ENCODE assay signal across 13 cellular contexts in the genomic region with DNA sequence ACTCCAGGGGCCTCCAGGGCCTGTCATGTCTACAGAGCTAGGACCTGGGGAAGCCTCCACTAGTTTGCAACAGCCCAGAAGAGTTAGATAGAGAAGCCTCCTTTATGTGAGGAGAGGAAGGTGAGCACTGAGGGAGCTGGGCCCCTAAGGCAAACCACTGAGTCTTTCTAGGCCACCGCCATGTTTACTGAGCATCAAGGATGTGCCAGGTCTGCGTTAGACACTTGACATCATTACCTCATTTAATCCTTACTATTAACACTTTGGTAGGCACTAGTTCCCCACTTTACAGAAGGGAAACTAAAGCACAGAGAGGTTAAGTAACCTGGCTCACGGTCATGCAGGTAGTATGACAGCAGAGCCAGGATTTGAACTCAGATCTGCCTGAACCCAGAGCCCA.
DNase-seq lines count a peak whose midpoint lies in the region; ATAC-seq, FAIRE-seq and TF ChIP-seq lines count a peak whose summit lies in the region.
"Had no signal": no experiment of that assay in that cellular context is flagged by ENCODE, and none has a peak within 500 bp of the region (broad histone marks: within the 10 kb centered on the region; RNA-seq: fewer than 3 reads in every experiment).

No MANE protein-coding gene starts in this region.

- H3K4me3 ChIP-seq in WERI-Rb-1 (ENCODE audit: low read depth, low read length) = no peak overlapping the region
- no peak overlapping the region for H3K4me3 ChIP-seq in brain microvascular endothelial cell (ENCODE audit: low read depth, low read length)

- peaks cover 11% of the 10 kb centered on the region for H3K36me3 Mint-ChIP-seq in T-helper 2 cell treated with Interferon-gamma antibody and Interleukin-4, amounts not matched to agents 5 μg/mL and 100 μg/mL, for 36 hours (ENCODE audit: low read depth)

- TF ChIP-seq CTCF in WERI-Rb-1 (IDR thresholded peaks at IDR 0.05; ENCODE audit: low read depth, low read length) = no peak
- TF ChIP-seq CTCF in brain microvascular endothelial cell (IDR thresholded peaks at IDR 0.05; ENCODE audit: low read depth, low read length, missing control alignments) = no peak

- H3K27ac ChIP-seq in WERI-Rb-1 (0 out of 2 replicates have a peak overlapping the region, but pooled peaks have one; percentile 1), layer of hippocampus (ENCODE audit: low read depth, low read length) (peak overlapping the region; percentile 25), brain microvascular endothelial cell (no peak overlapping the region)

- peaks cover 43% of the 10 kb centered on the region for H3K4me1 Mint-ChIP-seq in T-helper 2 cell treated with Interferon-gamma antibody and Interleukin-4, amounts not matched to agents 5 μg/mL and 100 μg/mL, for 36 hours (ENCODE audit: low read depth)
- peaks cover 95% of the 10 kb centered on the region for H3K4me1 Mint-ChIP-seq in stimulated activated naive CD8-positive, alpha-beta T cell treated with anti-CD3 and anti-CD28 coated beads, Interleukin-15, amount 100 ng/mL, for 72 hours

- no peak for FAIRE-seq in HTR-8/SVneo (lab: Jason Lieb, UNC)

- no peaks in the 10 kb centered on the region for H3K9me3 ChIP-seq in WERI-Rb-1 (ENCODE audit: severe bottlenecking)

- H3K27me3 Mint-ChIP-seq in T-helper 2 cell treated with Interferon-gamma antibody and Interleukin-4, amounts not matched to agents 5 μg/mL and 100 μg/mL, for 36 hours (ENCODE audit: low read depth) = no peaks in the 10 kb centered on the region
- H3K27me3 Mint-ChIP-seq in stimulated activated naive CD8-positive, alpha-beta T cell treated with anti-CD3 and anti-CD28 coated beads, Interleukin-15, amount 100 ng/mL, for 72 hours = no peaks in the 10 kb centered on the region

- H3K9me3 Mint-ChIP-seq in T-helper 2 cell treated with Interferon-gamma antibody and Interleukin-4, amounts not matched to agents 5 μg/mL and 100 μg/mL, for 36 hours = no peaks in the 10 kb centered on the region
- no peaks in the 10 kb centered on the region for H3K9me3 Mint-ChIP-seq in stimulated activated naive CD8-positive, alpha-beta T cell treated with anti-CD3 and anti-CD28 coated beads, Interleukin-15, amount 100 ng/mL, for 72 hours

- H3K27ac Mint-ChIP-seq in T-helper 2 cell treated with Interferon-gamma antibody and Interleukin-4, amounts not matched to agents 5 μg/mL and 100 μg/mL, for 36 hours = peak overlapping the region; percentile 47
- peak overlapping the region in 1 of 2 donors; percentile 42 for H3K27ac Mint-ChIP-seq in stimulated activated naive CD8-positive, alpha-beta T cell treated with anti-CD3 and anti-CD28 coated beads, Interleukin-15, amount 100 ng/mL, for 72 hours

- in situ Hi-C loops in brain microvascular endothelial cell (cut with HindIII; ENCODE audit: low pct_ligation_motif_present, low sequenced_read_pairs) = no loop called here

- ATAC-seq in stimulated activated naive CD8-positive, alpha-beta T cell treated with anti-CD3 and anti-CD28 coated beads, Interleukin-15, amount 100 ng/mL, for 72 hours = no peak
- ATAC-seq: PC-3 had no signal

- no peak for DNase-seq in T-helper 2 cell treated with Interferon-gamma antibody and Interleukin-4, amounts not matched to agents 5 μg/mL and 100 μg/mL, for 36 hours (ENCODE audit: low spot score)
- DNase-seq in T-helper 2 cell = no peak
- DNase-seq in WERI-Rb-1 = no peak
- DNase-seq in stimulated activated naive CD8-positive, alpha-beta T cell treated with anti-CD3 and anti-CD28 coated beads, Interleukin-15, amount 100 ng/mL, for 72 hours = no peak
- no peak for DNase-seq in putamen (ENCODE audit: low spot score)
- DNase-seq in brain microvascular endothelial cell = no peak
- no peak for DNase-seq in HTR-8/SVneo (ENCODE audit: insufficient read length, low spot score)
- DNase-seq: 8988T; activated effector memory CD4-positive, alpha-beta T cell treated with Interleukin-2 at 50 U/mL for 16 hours; NCI-H2029 treated with DMSO at 0.1 percent for 48 hours; PC-3; stimulated activated CD4-positive, alpha-beta T cell treated with anti-CD3 and anti-CD28 coated beads, Interleukin-1b, Interleukin-23, amount 100 ng/mL, for 48 hours had no signal

- no peak overlapping the region for H3K4me3 Mint-ChIP-seq in T-helper 2 cell treated with Interferon-gamma antibody and Interleukin-4, amounts not matched to agents 5 μg/mL and 100 μg/mL, for 36 hours
- peak overlapping the region; percentile 33 to 68 for H3K4me3 Mint-ChIP-seq in stimulated activated naive CD8-positive, alpha-beta T cell treated with anti-CD3 and anti-CD28 coated beads, Interleukin-15, amount 100 ng/mL, for 72 hours

- H3K36me3 ChIP-seq in WERI-Rb-1 = peaks cover 19% of the 10 kb centered on the region
- H3K36me3 ChIP-seq in brain microvascular endothelial cell (replicated peaks) = peaks cover 4% of the 10 kb centered on the region

- H3K27me3 ChIP-seq in WERI-Rb-1 (ENCODE audit: insufficient read depth, low read depth, severe bottlenecking) (no peaks in the 10 kb centered on the region), layer of hippocampus (ENCODE audit: control insufficient read depth, insufficient read depth, low read length) (no peaks in the 10 kb centered on the region), brain microvascular endothelial cell (replicated peaks) (no peaks in the 10 kb centered on the region)
